30 cellular contexts compared by ENCODE assay signal in the genomic region with DNA sequence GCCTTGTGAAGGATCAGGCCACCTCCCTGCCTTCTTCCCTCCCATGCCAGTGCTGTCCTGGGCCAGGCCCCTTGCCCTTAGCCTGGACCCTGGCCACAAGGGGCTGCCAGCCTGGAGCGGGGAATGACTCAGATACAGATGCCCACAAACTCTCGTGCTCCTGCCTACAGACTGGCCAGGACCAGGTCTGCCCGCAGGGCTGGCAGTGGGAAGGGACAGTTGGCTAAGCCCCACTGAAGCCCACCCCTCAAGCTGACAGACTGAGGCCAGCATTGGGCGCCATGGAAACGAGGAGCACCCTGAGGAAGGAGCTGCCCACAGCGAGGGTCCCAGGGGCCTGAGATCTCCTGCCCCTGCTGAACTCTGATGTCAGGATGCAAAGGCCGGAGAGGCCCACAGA. TPM values are rescaled to one million over a fixed set of nuclear protein-coding genes. Genes with fewer than 3 reads are reported as not detected.
"Had no signal": no experiment of that assay in that cellular context is flagged by ENCODE, and none has a peak within 500 bp of the region (broad histone marks: within the 10 kb centered on the region; RNA-seq: fewer than 3 reads in every experiment).

No MANE protein-coding gene starts in this region.

- H3K4me3 ChIP-seq: coronary artery, dorsolateral prefrontal cortex, esophagus muscularis mucosa, gastrocnemius medialis, heart left ventricle had no signal

- DNase-seq: activated B cell treated with CpG ODN at 0.5 μM for 24 hours; activated CD4-positive, alpha-beta T cell treated with anti-CD3 and anti-CD28 coated beads for 48 hours; activated CD4-positive, alpha-beta T cell treated with anti-CD3 and anti-CD28 coated beads, Interleukin-2, amount 50 U/mL, for 1 hour; activated CD4-positive, alpha-beta T cell treated with anti-CD3 and anti-CD28 coated beads, Interleukin-2, amount 50 U/mL, for 48 hours; activated CD8-positive, alpha-beta memory T cell treated with anti-CD3 and anti-CD28 coated beads for 24 hours; activated CD8-positive, alpha-beta T cell treated with anti-CD3 and anti-CD28 coated beads for 36 hours; activated effector memory CD4-positive, alpha-beta T cell treated with Interleukin-2 at 50 U/mL for 16 hours; activated gamma-delta T cell treated with Interleukin-2 at 50 U/mL for 16 hours; activated naive CD4-positive, alpha-beta T cell treated with anti-CD3 and anti-CD28 coated beads, Interleukin-2, amount 50 U/mL, for 16 hours; activated naive CD4-positive, alpha-beta T cell treated with Interleukin-2 at 50 U/mL for 16 hours; activated T-cell treated with anti-CD3 and anti-CD28 coated beads, Interleukin-2, amount 50 U/mL, for 4 hours; amniotic stem cell; anterior cingulate cortex; brain microvascular endothelial cell; dorsolateral prefrontal cortex; effector memory CD4-positive, alpha-beta T cell; erythroblast; foreskin keratinocyte; gastrocnemius medialis; glutamatergic neuron; heart left ventricle; T-helper 17 cell; T1000; WERI-Rb-1 had no signal

- H3K9me3 ChIP-seq: esophagus muscularis mucosa, gastrocnemius medialis, heart left ventricle had no signal

- FAIRE-seq: astrocyte, bronchial epithelial cell had no signal

- H3K27ac ChIP-seq: brain microvascular endothelial cell, coronary artery, dorsolateral prefrontal cortex, esophagus muscularis mucosa, foreskin keratinocyte, gastrocnemius medialis, heart left ventricle, WERI-Rb-1 had no signal

- H3K4me1 ChIP-seq: foreskin keratinocyte, gastrocnemius medialis, heart left ventricle had no signal

- ATAC-seq: activated CD4-positive, CD25-positive, alpha-beta regulatory T cell treated with anti-CD3 and anti-CD28 coated beads, Interleukin-2, amount 50 U/mL, for 24 hours; activated CD8-positive, alpha-beta T cell treated with anti-CD3 and anti-CD28 coated beads for 36 hours; activated T-cell treated with anti-CD3 and anti-CD28 coated beads, Interleukin-2, amount 50 U/mL, for 4 hours; activated T-helper 17 cell treated with anti-CD3 and anti-CD28 coated beads, Interleukin-2, amount 50 U/mL, for 72 hours; foreskin keratinocyte; gastrocnemius medialis; heart left ventricle; T-helper 17 cell had no signal

- H3K36me3 ChIP-seq: brain microvascular endothelial cell, esophagus muscularis mucosa, gastrocnemius medialis, heart left ventricle, WERI-Rb-1 had no signal

RNA-seq across cellular contexts. Expression of gene SCUBE1, which starts 14.1 kb away (rescaled TPM):
- total RNA-seq: activated B cell treated with CpG ODN at 0.5 μM for 24 hours; activated T-helper 17 cell treated with anti-CD3 and anti-CD28 coated beads, Interleukin-2, amount 50 U/mL, for 72 hours; foreskin keratinocyte; T-helper 17 cell had no signal
- polyA plus RNA-seq: foreskin keratinocyte had no signal
